23 cellular contexts compared by ENCODE assay signal in the genomic region with DNA sequence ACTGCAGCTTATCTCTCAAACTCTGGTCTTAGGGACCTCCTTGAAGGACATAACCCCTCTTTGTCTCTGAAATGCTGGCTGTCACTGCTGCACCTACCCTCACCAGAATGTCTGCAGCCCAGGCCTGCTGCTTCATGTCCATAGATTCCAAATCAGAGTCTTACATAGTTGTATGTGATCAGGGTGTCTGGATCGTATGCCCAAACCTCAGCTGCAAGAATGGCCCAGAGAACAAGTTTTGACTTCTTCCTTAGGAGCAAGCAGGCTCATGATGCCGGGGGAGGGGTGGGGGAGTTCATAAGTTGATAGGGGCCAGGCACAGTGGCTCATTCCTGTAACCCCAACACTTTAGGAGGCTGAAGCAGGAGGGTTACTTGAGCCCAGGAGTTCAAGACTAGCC.
"Had no signal": no experiment of that assay in that cellular context is flagged by ENCODE, and none has a peak within 500 bp of the region (broad histone marks: within the 10 kb centered on the region; RNA-seq: fewer than 3 reads in every experiment).

No MANE protein-coding gene starts in this region.

- H3K9ac ChIP-seq: parathyroid adenoma had no signal

- H3K27me3 ChIP-seq: gastrocnemius medialis, heart right ventricle, right lobe of liver, tibial artery had no signal

- DNase-seq: central memory CD4-positive, alpha-beta T cell; effector CD4-positive, alpha-beta T cell; endodermal cell; gastrocnemius medialis; heart right ventricle; hypothalamus; midbrain; naive B cell; occipital lobe; retina; right lobe of liver; spleen; stimulated activated CD4-positive, alpha-beta T cell treated with anti-CD3 and anti-CD28 coated beads, Interleukin-15, amount 100 ng/mL, for 24 hours; stimulated activated CD4-positive, alpha-beta T cell treated with anti-CD3 and anti-CD28 coated beads, Interleukin-1b, Interleukin-23, amount 100 ng/mL, for 48 hours; stimulated activated CD4-positive, alpha-beta T cell treated with anti-CD3 and anti-CD28 coated beads, Interleukin-4, amount 100 ng/mL, for 4 hours; stimulated activated naive CD4-positive, alpha-beta T cell; tibial artery had no signal

- H3K79me2 ChIP-seq: parathyroid adenoma had no signal

- H3K36me3 ChIP-seq: gastrocnemius medialis, heart right ventricle, prostate gland, right lobe of liver, spleen, tibial artery had no signal

- ATAC-seq: gastrocnemius medialis, heart right ventricle, left lobe of liver, right lobe of liver had no signal

- H3K4me3 ChIP-seq: coronary artery, gastrocnemius medialis, heart right ventricle, prostate gland, right lobe of liver, spleen, tibial artery had no signal

- FAIRE-seq: endothelial cell of umbilical vein, islet of Langerhans had no signal

- H2AFZ ChIP-seq: parathyroid adenoma had no signal

- H3K9me3 ChIP-seq: gastrocnemius medialis, heart right ventricle, prostate gland, right lobe of liver, spleen, tibial artery had no signal

- H3K27ac ChIP-seq: coronary artery, gastrocnemius medialis, parathyroid adenoma, prostate gland, right lobe of liver, spleen, tibial artery had no signal

- H3K4me1 ChIP-seq: parathyroid adenoma, prostate gland, right lobe of liver had no signal
